ENCODE assay signal across 20 cellular contexts in the genomic region with DNA sequence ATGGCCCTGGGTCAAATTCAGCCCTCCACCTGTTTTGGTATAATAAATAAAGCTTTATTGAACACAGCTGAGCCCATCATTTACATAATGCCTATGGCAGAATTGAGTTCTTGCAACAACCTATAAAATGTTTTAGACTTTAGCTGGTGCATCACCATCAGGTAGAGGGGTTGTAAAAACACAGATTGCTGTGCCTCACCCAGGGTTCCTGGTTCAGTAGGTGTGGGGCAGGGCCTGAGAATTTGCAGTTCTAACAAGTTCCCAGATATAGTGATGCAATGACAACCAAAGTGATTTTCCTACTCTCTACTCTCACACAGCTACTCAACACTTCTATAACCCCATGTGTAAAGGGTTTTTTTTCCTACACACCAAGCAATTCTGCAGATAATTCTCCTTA.
DNase-seq lines count a peak whose midpoint lies in the region; ATAC-seq lines count a peak whose summit lies in the region.
"Had no signal": no experiment of that assay in that cellular context is flagged by ENCODE, and none has a peak within 500 bp of the region (broad histone marks: within the 10 kb centered on the region; RNA-seq: fewer than 3 reads in every experiment).

No MANE protein-coding gene starts in this region.

- H3K36me3 Mint-ChIP-seq in activated CD8-positive, alpha-beta T cell treated with anti-CD3 and anti-CD28 coated beads, Interleukin-2, amount 10 ng/mL, durations not matched to agents 7 days and 5 days (ENCODE audit: low read depth): no peaks in the 10 kb centered on the region
- H3K36me3 Mint-ChIP-seq: CD4-positive, alpha-beta memory T cell had no signal

- POLR2A ChIA-PET in activated CD8-positive, alpha-beta T cell treated with anti-CD3 and anti-CD28 coated beads, Interleukin-2, amount 10 ng/mL, durations not matched to agents 7 days and 5 days (lab: Charles Lee): no interaction called here

- H3K4me1 Mint-ChIP-seq in activated CD8-positive, alpha-beta T cell treated with anti-CD3 and anti-CD28 coated beads, Interleukin-2, amount 10 ng/mL, durations not matched to agents 7 days and 5 days (ENCODE audit: low read depth): no peaks in the 10 kb centered on the region
- H3K4me1 Mint-ChIP-seq: CD4-positive, alpha-beta memory T cell; GM23338; H9 had no signal

- DNase-seq in NCI-H82 (lab: John Stamatoyannopoulos, UW) (peak; percentile 19), NCI-H82 treated with DMSO at 0.1 percent for 48 hours (lab: John Stamatoyannopoulos, UW; ENCODE audit: unreplicated experiment) (no peak), NCI-H69 (lab: John Stamatoyannopoulos, UW) (peak; percentile 18), left colon (no peak), dermis blood vessel endothelial cell (no peak)
- no peak for DNase-seq in activated CD8-positive, alpha-beta T cell treated with anti-CD3 and anti-CD28 coated beads, Interleukin-2, amount 10 ng/mL, durations not matched to agents 7 days and 5 days
- DNase-seq: ACHN; AML-193; BE2C; Calu3; CD4-positive, alpha-beta memory T cell; COR-L47; DMS53; DMS79 treated with DMSO at 0.1 percent for 48 hours; GF-D8; H9 had no signal

- CTCF ChIA-PET in activated CD8-positive, alpha-beta T cell treated with anti-CD3 and anti-CD28 coated beads, Interleukin-2, amount 10 ng/mL, durations not matched to agents 7 days and 5 days (lab: Charles Lee): no interaction called here

- intact Hi-C loops in left colon (cut with DNase I, micrococcal nuclease): no loop called here

- H3K4me3 Mint-ChIP-seq in activated CD8-positive, alpha-beta T cell treated with anti-CD3 and anti-CD28 coated beads, Interleukin-2, amount 10 ng/mL, durations not matched to agents 7 days and 5 days: no peak overlapping the region
- H3K4me3 Mint-ChIP-seq: CD4-positive, alpha-beta memory T cell; GM23338; H9 had no signal

- H3K9me3 Mint-ChIP-seq in activated CD8-positive, alpha-beta T cell treated with anti-CD3 and anti-CD28 coated beads, Interleukin-2, amount 10 ng/mL, durations not matched to agents 7 days and 5 days (ENCODE audit: insufficient read depth): no peaks in the 10 kb centered on the region
- H3K9me3 Mint-ChIP-seq: GM23338 had no signal

- ATAC-seq in left colon (peak; percentile 86), GM18519 (IDR thresholded peaks at IDR 0.05; ENCODE audit: low FRiP score, unreplicated experiment) (no peak), GM18861 (IDR thresholded peaks at IDR 0.05; ENCODE audit: unreplicated experiment) (no peak)
- no peak for ATAC-seq in activated CD8-positive, alpha-beta T cell treated with anti-CD3 and anti-CD28 coated beads, Interleukin-2, amount 10 ng/mL, durations not matched to agents 7 days and 5 days
- ATAC-seq: GM23338, HCT116 had no signal

- H3K27me3 Mint-ChIP-seq in activated CD8-positive, alpha-beta T cell treated with anti-CD3 and anti-CD28 coated beads, Interleukin-2, amount 10 ng/mL, durations not matched to agents 7 days and 5 days (ENCODE audit: low read depth): no peaks in the 10 kb centered on the region
- H3K27me3 Mint-ChIP-seq: CD4-positive, alpha-beta memory T cell had no signal

- H3K27ac Mint-ChIP-seq in activated CD8-positive, alpha-beta T cell treated with anti-CD3 and anti-CD28 coated beads, Interleukin-2, amount 10 ng/mL, durations not matched to agents 7 days and 5 days: no peak overlapping the region
- H3K27ac Mint-ChIP-seq: CD4-positive, alpha-beta memory T cell; GM23338; H9 had no signal

Comparison
In these comparisons a context has a peak if more than half of its experiments do, and no peak if none do; other contexts are left out.
1. DNase-seq: peak in NCI-H82 (single experiment) and NCI-H69 (single experiment); none in NCI-H82 treated with DMSO at 0.1 percent for 48 hours (single experiment), left colon (0 of 2), dermis blood vessel endothelial cell (single experiment) and activated CD8-positive, alpha-beta T cell treated with anti-CD3 and anti-CD28 coated beads, Interleukin-2, amount 10 ng/mL, durations not matched to agents 7 days and 5 days (single experiment).